Comparison of ENCODE assay signal across 8 cellular contexts in the genomic region with DNA sequence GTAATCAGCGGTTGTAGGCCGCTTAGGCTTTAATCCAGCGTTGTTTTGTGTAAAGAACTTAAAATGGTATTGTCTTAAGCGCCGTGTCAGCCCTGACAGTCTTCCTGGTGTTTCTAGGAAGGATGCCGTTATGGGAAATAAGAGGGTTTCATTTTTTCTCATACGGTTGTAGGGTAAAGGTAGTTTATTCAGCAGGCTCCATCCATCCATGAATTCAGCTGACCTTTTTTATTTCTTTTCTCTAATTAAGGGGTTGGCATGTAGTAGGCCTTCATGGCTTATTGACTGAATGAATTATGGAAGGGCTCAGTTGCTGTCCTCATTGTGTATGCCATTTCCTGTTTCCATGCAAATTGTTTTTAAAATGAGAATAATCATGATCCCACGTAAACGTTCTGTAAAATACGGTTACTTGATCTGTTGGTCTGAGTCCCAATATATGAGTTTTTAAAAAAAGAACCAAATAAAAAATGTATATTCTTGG. TPM values are rescaled to one million over a fixed set of nuclear protein-coding genes. Genes with fewer than 3 reads are reported as not detected.
DNase-seq lines count a peak whose midpoint lies in the region; ATAC-seq and TF ChIP-seq lines count a peak whose summit lies in the region.

No MANE protein-coding gene starts in this region.

- peak overlapping the region; percentile 79 to 96 (median 86) for H3K4me3 ChIP-seq in esophagus muscularis mucosa

- H3K27me3 ChIP-seq in esophagus muscularis mucosa: no peaks in the 10 kb centered on the region

- peak overlapping the region; percentile 91 to 93 (median 91) for H3K27ac ChIP-seq in esophagus muscularis mucosa (replicated peaks in 1 of 4)

- no peak for DNase-seq in stimulated activated naive CD8-positive, alpha-beta T cell treated with anti-CD3 and anti-CD28 coated beads, Interleukin-15, Interleukin-2, amounts not matched to agents 100 U/mL and 50 U/mL, for 24 hours
- peak; percentile 6 for DNase-seq in RPMI7951 (ENCODE audit: low read depth)
- DNase-seq in esophagus muscularis mucosa (ENCODE audit: extremely low spot score): no peak
- DNase-seq in osteocyte (ENCODE audit: extremely low spot score, unreplicated experiment): no peak
- no peak for DNase-seq in Ammon's horn (ENCODE audit: low spot score)

- H3K4me3 Mint-ChIP-seq in stimulated activated naive CD8-positive, alpha-beta T cell treated with anti-CD3 and anti-CD28 coated beads, Interleukin-15, Interleukin-2, amounts not matched to agents 100 ng/mL and 50 ng/mL, for 24 hours: peak overlapping the region; percentile 98
- H3K4me3 Mint-ChIP-seq in osteocyte (ENCODE audit: unreplicated experiment): peak overlapping the region; percentile 100

- H3K27me3 Mint-ChIP-seq in stimulated activated naive CD8-positive, alpha-beta T cell treated with anti-CD3 and anti-CD28 coated beads, Interleukin-15, Interleukin-2, amounts not matched to agents 100 ng/mL and 50 ng/mL, for 24 hours: no peaks in the 10 kb centered on the region
- peaks cover 4% of the 10 kb centered on the region for H3K27me3 Mint-ChIP-seq in osteocyte (ENCODE audit: unreplicated experiment)

- TF ChIP-seq POLR2A in esophagus muscularis mucosa (IDR thresholded peaks at IDR 0.05; ENCODE audit: low read depth): no peak

- peaks cover 16 to 33% (median 22%) of the 10 kb centered on the region in 4 donors for H3K36me3 ChIP-seq in esophagus muscularis mucosa

- H3K4me1 ChIP-seq in esophagus muscularis mucosa: peaks cover 16 to 32% (median 22%) of the 10 kb centered on the region in 4 donors

- peaks cover 36% of the 10 kb centered on the region for H3K4me1 Mint-ChIP-seq in stimulated activated naive CD8-positive, alpha-beta T cell treated with anti-CD3 and anti-CD28 coated beads, Interleukin-15, Interleukin-2, amounts not matched to agents 100 ng/mL and 50 ng/mL, for 24 hours (ENCODE audit: low read depth)
- H3K4me1 Mint-ChIP-seq in osteocyte (ENCODE audit: unreplicated experiment): peaks cover 21% of the 10 kb centered on the region

- H3K36me3 Mint-ChIP-seq in stimulated activated naive CD8-positive, alpha-beta T cell treated with anti-CD3 and anti-CD28 coated beads, Interleukin-15, Interleukin-2, amounts not matched to agents 100 ng/mL and 50 ng/mL, for 24 hours (ENCODE audit: low read depth): peaks cover 33% of the 10 kb centered on the region
- H3K36me3 Mint-ChIP-seq in osteocyte (ENCODE audit: unreplicated experiment): peaks cover 20% of the 10 kb centered on the region

- H3K27ac Mint-ChIP-seq in stimulated activated naive CD8-positive, alpha-beta T cell treated with anti-CD3 and anti-CD28 coated beads, Interleukin-15, Interleukin-2, amounts not matched to agents 100 ng/mL and 50 ng/mL, for 24 hours: peak overlapping the region; percentile 99
- H3K27ac Mint-ChIP-seq in osteocyte (ENCODE audit: unreplicated experiment): peak overlapping the region; percentile 99

- WGBS in esophagus muscularis mucosa: under 1% methylated on average over 10 of the region's 10 CpGs

- ATAC-seq in stimulated activated naive CD8-positive, alpha-beta T cell treated with anti-CD3 and anti-CD28 coated beads, Interleukin-15, Interleukin-2, amounts not matched to agents 100 U/mL and 50 U/mL, for 24 hours: no peak
- ATAC-seq in HG03378 (IDR thresholded peaks at IDR 0.05; ENCODE audit: unreplicated experiment) (no peak), HG03097 (IDR thresholded peaks at IDR 0.05; ENCODE audit: low FRiP score, unreplicated experiment) (no peak)

- no peak for TF ChIP-seq CTCF in esophagus muscularis mucosa (IDR thresholded peaks at IDR 0.05)
- no peak for TF ChIP-seq CTCF in osteocyte (IDR thresholded peaks at IDR 0.05)

- intact Hi-C loops in esophagus muscularis mucosa (cut with DNase I): loop anchor here (2.0 to 10.0 kb wide), 3 partner anchors 51 to 487 kb away; a partner anchor contains a TSS

- H3K9me3 Mint-ChIP-seq in stimulated activated naive CD8-positive, alpha-beta T cell treated with anti-CD3 and anti-CD28 coated beads, Interleukin-15, Interleukin-2, amounts not matched to agents 100 ng/mL and 50 ng/mL, for 24 hours: no peaks in the 10 kb centered on the region
- H3K9me3 Mint-ChIP-seq in osteocyte (ENCODE audit: unreplicated experiment): no peaks in the 10 kb centered on the region

- no peaks in the 10 kb centered on the region for H3K9me3 ChIP-seq in esophagus muscularis mucosa

- TF ChIP-seq EP300 in esophagus muscularis mucosa (IDR thresholded peaks at IDR 0.05): no peak

RNA-seq across cellular contexts. Expression of a gene that starts 0.7 kb away (rescaled TPM):
- total RNA-seq in RPMI7951 (2014; rRNA removed; shearing (Covaris generic)): 104 and 139 TPM in 2 replicates
- 10 to 100 TPM; 73.7 to 95.8 (median 78.9) TPM for total RNA-seq in esophagus muscularis mucosa
- 146 and 165 TPM in 2 replicates for total RNA-seq in osteocyte

RNA-seq across cellular contexts. Expression of a gene that starts 51.5 kb away (rescaled TPM):
- total RNA-seq in RPMI7951 (2014; rRNA removed; shearing (Covaris generic)): 28.7 and 40.2 TPM in 2 replicates
- 10 to 100 TPM; 46.0 to 66.5 (median 55.8) TPM for total RNA-seq in esophagus muscularis mucosa
- 54.8 and 61.9 TPM in 2 replicates for total RNA-seq in osteocyte
